ENCODE assay signal across 13 cellular contexts in the genomic region with DNA sequence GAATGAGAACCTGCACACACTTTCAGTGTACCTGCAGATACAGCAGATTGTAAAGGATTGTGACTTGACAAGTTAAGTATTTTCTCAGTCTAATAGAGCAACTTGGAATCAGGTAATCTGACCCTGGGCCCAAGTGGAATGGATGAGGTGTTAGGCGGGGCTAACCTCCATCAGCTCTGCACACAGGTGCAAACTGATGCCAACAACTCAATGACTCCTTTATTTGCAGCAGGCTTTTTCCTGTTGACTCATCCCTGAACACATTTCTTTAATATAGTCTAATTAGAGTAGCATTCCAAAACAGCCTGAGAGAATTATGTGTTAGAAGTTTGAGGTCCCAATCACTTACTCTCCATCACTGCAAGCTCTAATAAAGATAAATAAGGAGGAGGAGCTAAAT. TPM values are rescaled to one million over a fixed set of nuclear protein-coding genes. Genes with fewer than 3 reads are reported as not detected.
DNase-seq lines count a peak whose midpoint lies in the region; ATAC-seq lines count a peak whose summit lies in the region.
"Had no signal": no experiment of that assay in that cellular context is flagged by ENCODE, and none has a peak within 500 bp of the region (broad histone marks: within the 10 kb centered on the region; RNA-seq: fewer than 3 reads in every experiment).

No MANE protein-coding gene starts in this region.

- H3K27me3 Mint-ChIP-seq in activated naive CD4-positive, alpha-beta T cell treated with anti-CD3 and anti-CD28 coated beads, Interleukin-2, amount 50 U/mL, for 24 hours = no peaks in the 10 kb centered on the region
- no peaks in the 10 kb centered on the region for H3K27me3 Mint-ChIP-seq in effector memory CD8-positive, alpha-beta T cell
- no peaks in the 10 kb centered on the region for H3K27me3 Mint-ChIP-seq in activated naive CD8-positive, alpha-beta T cell treated with anti-CD3 and anti-CD28 coated beads, Interleukin-2, amount 50 U/mL, for 24 hours

- H3K36me3 Mint-ChIP-seq in activated naive CD4-positive, alpha-beta T cell treated with anti-CD3 and anti-CD28 coated beads, Interleukin-2, amount 50 U/mL, for 24 hours = peaks cover 6% of the 10 kb centered on the region
- no peaks in the 10 kb centered on the region for H3K36me3 Mint-ChIP-seq in activated naive CD4-positive, alpha-beta T cell treated with anti-CD3 and anti-CD28 coated beads, Interleukin-2, amount 50 U/mL, for 72 hours
- H3K36me3 Mint-ChIP-seq in effector memory CD8-positive, alpha-beta T cell (ENCODE audit: insufficient read depth) = peaks cover 27% of the 10 kb centered on the region
- H3K36me3 Mint-ChIP-seq in activated naive CD8-positive, alpha-beta T cell treated with anti-CD3 and anti-CD28 coated beads, Interleukin-2, amount 50 U/mL, for 24 hours (ENCODE audit: low read depth) = peaks cover 9% of the 10 kb centered on the region

- peak overlapping the region; percentile 68 for H3K27ac Mint-ChIP-seq in activated naive CD4-positive, alpha-beta T cell treated with anti-CD3 and anti-CD28 coated beads, Interleukin-2, amount 50 U/mL, for 24 hours
- H3K27ac Mint-ChIP-seq in activated naive CD4-positive, alpha-beta T cell treated with anti-CD3 and anti-CD28 coated beads, Interleukin-2, amount 50 U/mL, for 72 hours = no peak overlapping the region
- peak overlapping the region; percentile 9 to 18 for H3K27ac Mint-ChIP-seq in effector memory CD8-positive, alpha-beta T cell
- no peak overlapping the region for H3K27ac Mint-ChIP-seq in activated naive CD8-positive, alpha-beta T cell treated with anti-CD3 and anti-CD28 coated beads, Interleukin-2, amount 50 U/mL, for 24 hours
- H3K27ac Mint-ChIP-seq: activated CD8-positive, alpha-beta T cell treated with anti-CD3 and anti-CD28 coated beads, Interleukin-2, amount 10 ng/mL, durations not matched to agents 7 days and 5 days had no signal

- no peaks in the 10 kb centered on the region for H3K9me3 Mint-ChIP-seq in activated naive CD4-positive, alpha-beta T cell treated with anti-CD3 and anti-CD28 coated beads, Interleukin-2, amount 50 U/mL, for 24 hours
- no peaks in the 10 kb centered on the region for H3K9me3 Mint-ChIP-seq in activated naive CD4-positive, alpha-beta T cell treated with anti-CD3 and anti-CD28 coated beads, Interleukin-2, amount 50 U/mL, for 72 hours
- H3K9me3 Mint-ChIP-seq in effector memory CD8-positive, alpha-beta T cell = no peaks in the 10 kb centered on the region
- no peaks in the 10 kb centered on the region for H3K9me3 Mint-ChIP-seq in activated naive CD8-positive, alpha-beta T cell treated with anti-CD3 and anti-CD28 coated beads, Interleukin-2, amount 50 U/mL, for 24 hours

- H3K4me3 Mint-ChIP-seq in activated naive CD4-positive, alpha-beta T cell treated with anti-CD3 and anti-CD28 coated beads, Interleukin-2, amount 50 U/mL, for 24 hours = no peak overlapping the region
- no peak overlapping the region for H3K4me3 Mint-ChIP-seq in effector memory CD8-positive, alpha-beta T cell
- H3K4me3 Mint-ChIP-seq in activated naive CD8-positive, alpha-beta T cell treated with anti-CD3 and anti-CD28 coated beads, Interleukin-2, amount 50 U/mL, for 24 hours = no peak overlapping the region
- H3K4me3 Mint-ChIP-seq: activated CD8-positive, alpha-beta T cell treated with anti-CD3 and anti-CD28 coated beads, Interleukin-2, amount 10 ng/mL, durations not matched to agents 7 days and 5 days had no signal

- no peak for ATAC-seq in activated naive CD4-positive, alpha-beta T cell treated with anti-CD3 and anti-CD28 coated beads, Interleukin-2, amount 50 U/mL, for 72 hours
- ATAC-seq in effector memory CD8-positive, alpha-beta T cell (replicated peaks) = no peak
- no peak for ATAC-seq in sciatic nerve
- no peak for ATAC-seq in activated naive CD8-positive, alpha-beta T cell treated with anti-CD3 and anti-CD28 coated beads, Interleukin-2, amount 50 U/mL, for 24 hours
- no peak for ATAC-seq in GM21390 (IDR thresholded peaks at IDR 0.05; ENCODE audit: unreplicated experiment)
- ATAC-seq: activated CD8-positive, alpha-beta T cell treated with anti-CD3 and anti-CD28 coated beads, Interleukin-2, amount 10 ng/mL, durations not matched to agents 7 days and 5 days had no signal

- DNase-seq in activated naive CD4-positive, alpha-beta T cell treated with anti-CD3 and anti-CD28 coated beads, Interleukin-2, amount 50 U/mL, for 72 hours (ENCODE audit: low spot score in 2 of 2) = no peak
- peak; percentile 24 for DNase-seq in NCI-H69 (lab: John Stamatoyannopoulos, UW)
- DNase-seq in effector memory CD8-positive, alpha-beta T cell = no peak
- no peak for DNase-seq in KG1 (lab: John Stamatoyannopoulos, UW)
- DNase-seq in sciatic nerve (ENCODE audit: low spot score) = no peak
- DNase-seq in activated naive CD8-positive, alpha-beta T cell treated with anti-CD3 and anti-CD28 coated beads, Interleukin-2, amount 50 U/mL, for 24 hours = no peak
- DNase-seq: activated CD8-positive, alpha-beta T cell treated with anti-CD3 and anti-CD28 coated beads, Interleukin-2, amount 10 ng/mL, durations not matched to agents 7 days and 5 days; activated effector memory CD4-positive, alpha-beta T cell treated with anti-CD3 and anti-CD28 coated beads, Interleukin-2, amount 50 U/mL, for 16 hours; NCI-H1092 treated with DMSO at 0.1 percent for 48 hours; NCI-H748 treated with DMSO at 0.1 percent for 48 hours; SHP77 had no signal

- H3K4me1 Mint-ChIP-seq in activated naive CD4-positive, alpha-beta T cell treated with anti-CD3 and anti-CD28 coated beads, Interleukin-2, amount 50 U/mL, for 24 hours = peaks cover 25% of the 10 kb centered on the region
- H3K4me1 Mint-ChIP-seq in effector memory CD8-positive, alpha-beta T cell (ENCODE audit: low read depth in 2 of 2) = peaks cover 9% of the 10 kb centered on the region in 2 donors
- H3K4me1 Mint-ChIP-seq in activated naive CD8-positive, alpha-beta T cell treated with anti-CD3 and anti-CD28 coated beads, Interleukin-2, amount 50 U/mL, for 24 hours = peaks cover 20% of the 10 kb centered on the region

- intact Hi-C loops in sciatic nerve (cut with DNase I) = no loop called here

RNA-seq across cellular contexts. Expression of a gene that starts 48.8 kb away (rescaled TPM):
- total RNA-seq in activated naive CD4-positive, alpha-beta T cell treated with anti-CD3 and anti-CD28 coated beads, Interleukin-2, amount 50 U/mL, for 72 hours = 1,000 to 10,000 TPM; 2,995 to 3,818 TPM
- total RNA-seq in sciatic nerve = 3,518 TPM

Comparison
In these comparisons a context has a peak if more than half of its experiments do, and no peak if none do; other contexts are left out.
1. H3K27ac Mint-ChIP-seq: peak in activated naive CD4-positive, alpha-beta T cell treated with anti-CD3 and anti-CD28 coated beads, Interleukin-2, amount 50 U/mL, for 24 hours (single experiment) and effector memory CD8-positive, alpha-beta T cell (2 of 2); none in activated naive CD4-positive, alpha-beta T cell treated with anti-CD3 and anti-CD28 coated beads, Interleukin-2, amount 50 U/mL, for 72 hours (0 of 2) and activated naive CD8-positive, alpha-beta T cell treated with anti-CD3 and anti-CD28 coated beads, Interleukin-2, amount 50 U/mL, for 24 hours (single experiment).